9 cellular contexts compared by ENCODE assay signal in genomic region chr9:112166176-112167140, GRCh38. TPM values are rescaled to one million over a fixed set of nuclear protein-coding genes. Genes with fewer than 3 reads are reported as not detected.
DNase-seq lines count a peak whose midpoint lies in the region; ATAC-seq and TF ChIP-seq lines count a peak whose summit lies in the region.
"Had no signal": no experiment of that assay in that cellular context is flagged by ENCODE, and none has a peak within 500 bp of the region (broad histone marks: within the 10 kb centered on the region; RNA-seq: fewer than 3 reads in every experiment).

No MANE protein-coding gene starts in this region.

- no peaks in the 10 kb centered on the region for H3K27me3 ChIP-seq in SK-N-SH (ENCODE audit: insufficient read depth)
- H3K27me3 ChIP-seq in mammary epithelial cell (ENCODE audit: insufficient read depth, low read length): no peaks in the 10 kb centered on the region
- no peaks in the 10 kb centered on the region for H3K27me3 ChIP-seq in kidney epithelial cell (ENCODE audit: control insufficient read depth, insufficient read depth, low read length)
- no peaks in the 10 kb centered on the region for H3K27me3 ChIP-seq in aorta (ENCODE audit: control insufficient read depth in 1 of 2, insufficient read depth in 2 of 2, low read length in 1 of 2)

- no peak overlapping the region for H3K27ac ChIP-seq in SK-N-SH (ENCODE audit: low read depth in 2 of 2, low read length in 1 of 2)
- peak overlapping the region; percentile 88 for H3K27ac ChIP-seq in mammary epithelial cell (ENCODE audit: insufficient read depth, low read depth, low read length)
- no peak overlapping the region for H3K27ac ChIP-seq in aorta (ENCODE audit: low read depth in 1 of 2, low read length in 2 of 2)

- no peak overlapping the region for H3K27ac Mint-ChIP-seq in activated CD4-positive, alpha-beta T cell treated with anti-CD3 and anti-CD28 coated beads, Interleukin-2, amount 10 ng/mL, durations not matched to agents 24 days and 14 days
- H3K27ac Mint-ChIP-seq: B cell had no signal

- ATAC-seq in SK-N-SH treated with all-trans-retinoic acid at 6 μM for 48 hours: peak; percentile 43; the same call in 1 of the 3 replicates
- ATAC-seq in aorta (ENCODE audit: low FRiP score): peak; percentile 63
- ATAC-seq in HG02759 (IDR thresholded peaks at IDR 0.05; ENCODE audit: unreplicated experiment): no peak

- no peak for TF ChIP-seq EP300 in SK-N-SH (IDR thresholded peaks at IDR 0.05; ENCODE audit: borderline replicate concordance in 1 of 2, low read depth in 1 of 2, low read length in 1 of 2)

- no peaks in the 10 kb centered on the region for H4K20me1 ChIP-seq in SK-N-SH (ENCODE audit: insufficient read depth)
- no peaks in the 10 kb centered on the region for H4K20me1 ChIP-seq in mammary epithelial cell (ENCODE audit: insufficient read depth, low read length)

- intact Hi-C loops in mammary epithelial cell (cut with micrococcal nuclease) (loop anchor here (1.0 to 5.0 kb wide), 4 partner anchors 53 to 195 kb away; partner anchors contain the start of gene PTBP3), aorta (cut with DNase I) (loop anchor here (5.0 kb wide), 2 partner anchors 166 to 196 kb away; partner anchors contain the start of gene PTBP3 (in 1 of the 2))
- intact Hi-C loops in activated CD4-positive, alpha-beta T cell treated with anti-CD3 and anti-CD28 coated beads, Interleukin-2, amount 10 ng/mL, durations not matched to agents 24 days and 14 days (cut with micrococcal nuclease): no loop called here

- H3K4me3 ChIP-seq in SK-N-SH (ENCODE audit: low read depth in 2 of 2, low read length in 1 of 2) (no peak overlapping the region), mammary epithelial cell (replicated peaks in 1 of 3; ENCODE audit: insufficient read depth in 1 of 3, low read depth in 2 of 3, low read length in 3 of 3) (no peak overlapping the region), kidney epithelial cell (ENCODE audit: low read depth, low read length) (no peak overlapping the region), aorta (ENCODE audit: low read length in 2 of 2) (no peak overlapping the region)

- H3F3A ChIP-seq in SK-N-SH (replicated peaks; ENCODE audit: insufficient read depth): peaks cover 3% of the 10 kb centered on the region

- H3K9me2 ChIP-seq in SK-N-SH: no peaks in the 10 kb centered on the region

- POLR2A ChIA-PET in SK-N-SH (lab: Yijun Ruan, JAX): no interaction called here

- no peak overlapping the region for H3K4me3 Mint-ChIP-seq in activated CD4-positive, alpha-beta T cell treated with anti-CD3 and anti-CD28 coated beads, Interleukin-2, amount 10 ng/mL, durations not matched to agents 24 days and 14 days
- H3K4me3 Mint-ChIP-seq: B cell had no signal

- TF ChIP-seq CTCF in SK-N-SH (IDR thresholded peaks at IDR 0.05): no peak
- peak; percentile 47 to 49 for TF ChIP-seq CTCF in mammary epithelial cell (conservative IDR thresholded peaks at IDR 0.05 in 1 of 2, IDR thresholded peaks at IDR 0.05 in 1 of 2; ENCODE audit: extremely low read depth in 1 of 2, insufficient read depth in 1 of 2, low read depth in 1 of 2, low read length in 2 of 2)
- TF ChIP-seq CTCF in kidney epithelial cell (IDR thresholded peaks at IDR 0.05; ENCODE audit: insufficient read depth, low read length, poor library complexity, severe bottlenecking): peak; percentile 36

- no TSS peak for BruUV-seq in mammary epithelial cell (replicated peaks; lab: Mats Ljungman, UMichigan)

- in situ Hi-C loops in mammary epithelial cell (cut with MboI; ENCODE audit: low sequenced_read_pairs in 2 of 2): no loop called here

- H3K9me3 ChIP-seq in SK-N-SH (no peaks in the 10 kb centered on the region), mammary epithelial cell (replicated peaks; ENCODE audit: insufficient read depth, low read length) (no peaks in the 10 kb centered on the region), aorta (ENCODE audit: control insufficient read depth, low read length) (no peaks in the 10 kb centered on the region)

- no peaks in the 10 kb centered on the region for H3K79me2 ChIP-seq in SK-N-SH (ENCODE audit: insufficient read depth)
- no peaks in the 10 kb centered on the region for H3K79me2 ChIP-seq in mammary epithelial cell (ENCODE audit: insufficient read depth, low read length)

- H3K9ac ChIP-seq in SK-N-SH (no peak overlapping the region), mammary epithelial cell (ENCODE audit: insufficient read depth, low read length) (peak overlapping the region; percentile 66)

- no peaks in the 10 kb centered on the region for H3K27me3 Mint-ChIP-seq in activated CD4-positive, alpha-beta T cell treated with anti-CD3 and anti-CD28 coated beads, Interleukin-2, amount 10 ng/mL, durations not matched to agents 24 days and 14 days
- H3K27me3 Mint-ChIP-seq: B cell had no signal

- H3K4me1 ChIP-seq in SK-N-SH (ENCODE audit: control insufficient read depth in 1 of 2, insufficient read depth in 2 of 2, low read depth in 1 of 2, low read length in 1 of 2) (no peaks in the 10 kb centered on the region; a peak in 1 of 4 replicates), mammary epithelial cell (ENCODE audit: insufficient read depth, low read length) (peaks cover 38% of the 10 kb centered on the region), aorta (ENCODE audit: control insufficient read depth in 1 of 2, insufficient read depth in 2 of 2, low read length in 2 of 2) (no peaks in the 10 kb centered on the region)

- H2AFZ ChIP-seq in SK-N-SH (ENCODE audit: low read depth) (no peak overlapping the region), mammary epithelial cell (ENCODE audit: low read depth, low read length) (peak overlapping the region; percentile 54)

- H3K4me2 ChIP-seq in SK-N-SH (no peak overlapping the region), mammary epithelial cell (ENCODE audit: insufficient read depth, low read depth, low read length) (peak overlapping the region; percentile 58)

- DNase-seq in SK-N-SH: no peak
- peak; percentile 98 for DNase-seq in mammary epithelial cell
- peak; percentile 74 for DNase-seq in kidney epithelial cell (ENCODE audit: low read depth)
- no peak for DNase-seq in aorta
- no peak for DNase-seq in activated gamma-delta T cell treated with Interleukin-2 at 50 U/mL for 16 hours
- DNase-seq in activated CD4-positive, alpha-beta T cell treated with anti-CD3 and anti-CD28 coated beads, Interleukin-2, amount 10 ng/mL, durations not matched to agents 24 days and 14 days: no peak

- no peak for TF ChIP-seq RAD21 in SK-N-SH (IDR thresholded peaks at IDR 0.05; ENCODE audit: low read length)

- H3K36me3 Mint-ChIP-seq in activated CD4-positive, alpha-beta T cell treated with anti-CD3 and anti-CD28 coated beads, Interleukin-2, amount 10 ng/mL, durations not matched to agents 24 days and 14 days (ENCODE audit: low read depth): peaks cover 9% of the 10 kb centered on the region

- H3K36me3 ChIP-seq in SK-N-SH (replicated peaks in 1 of 2; ENCODE audit: control insufficient read depth in 1 of 2, insufficient read depth in 2 of 2, low read length in 1 of 2) (no peaks in the 10 kb centered on the region), mammary epithelial cell (ENCODE audit: insufficient read depth, low read length) (no peaks in the 10 kb centered on the region), kidney epithelial cell (ENCODE audit: control insufficient read depth, insufficient read depth, low read length) (no peaks in the 10 kb centered on the region), aorta (ENCODE audit: control insufficient read depth in 1 of 2, insufficient read depth in 2 of 2, low read length in 1 of 2) (no peaks in the 10 kb centered on the region)

- 85% methylated on average over 12 of the region's 12 CpGs for WGBS in SK-N-SH (ENCODE audit: low lambda C conversion rate)
- 32% methylated on average over 10 of the region's 12 CpGs for WGBS in mammary epithelial cell (ENCODE audit: low coverage, missing lambda C conversion rate)
- 62% methylated on average over 12 of the region's 12 CpGs for WGBS in aorta, 2 donors

- dilution Hi-C loops in mammary epithelial cell (cut with HindIII; ENCODE audit: low sequenced_read_pairs): no loop called here

- peaks cover 36% of the 10 kb centered on the region for H3K4me1 Mint-ChIP-seq in activated CD4-positive, alpha-beta T cell treated with anti-CD3 and anti-CD28 coated beads, Interleukin-2, amount 10 ng/mL, durations not matched to agents 24 days and 14 days

- H3K9me3 Mint-ChIP-seq in activated CD4-positive, alpha-beta T cell treated with anti-CD3 and anti-CD28 coated beads, Interleukin-2, amount 10 ng/mL, durations not matched to agents 24 days and 14 days: no peaks in the 10 kb centered on the region

- CTCF ChIA-PET in SK-N-SH (lab: Yijun Ruan, JAX): no interaction called here
- CTCF ChIA-PET in mammary epithelial cell (lab: Charles Lee; ENCODE audit: low non-redundant PET): no interaction called here

TF ChIP-seq in SK-N-SH treated with all-trans-retinoic acid at 6 μM for 48 hours, 23 proteins besides CTCF, POLR2A, EP300 and RAD21 (continues in another document):
- TF ChIP-seq RARB (CRISPR knock-in tag; IDR thresholded peaks at IDR 0.05) (no peak), SNAI2 (CRISPR knock-in tag; IDR thresholded peaks at IDR 0.05) (no peak), ESRRG (CRISPR knock-in tag; IDR thresholded peaks at IDR 0.05) (no peak)

TF ChIP-seq in SK-N-SH, 30 proteins besides CTCF, POLR2A, EP300 and RAD21:
- no peak for TF ChIP-seq FOSL2 (IDR thresholded peaks at IDR 0.05; ENCODE audit: borderline replicate concordance, low read depth)
- TF ChIP-seq MAX (IDR thresholded peaks at IDR 0.05; ENCODE audit: low read depth): no peak
- no peak for TF ChIP-seq TEAD4 (IDR thresholded peaks at IDR 0.05; ENCODE audit: borderline replicate concordance, insufficient read depth)

RNA-seq across cellular contexts. Expression of gene SUSD1, which starts 8.6 kb away (rescaled TPM):
- polyA plus RNA-seq in SK-N-SH (2012; rRNA removed): 8.2 and 8.8 TPM in 2 replicates
- 8.7 and 9.3 TPM in 2 replicates for polyA plus RNA-seq in SK-N-SH (2012; cell fraction: cytosol; rRNA removed)
- polyA plus RNA-seq in SK-N-SH (2012; cell fraction: nucleus; rRNA removed): 3.0 and 6.4 TPM in 2 replicates
- total RNA-seq in mammary epithelial cell: 10 to 100 TPM in 1 of 2 donors, 1 to 10 TPM in 1; 1.6 to 10.2 TPM
- 2.9 TPM for polyA plus RNA-seq in mammary epithelial cell
- 13.0 TPM for polyA minus RNA-seq in mammary epithelial cell
- total RNA-seq in kidney epithelial cell: 33.8 and 47.6 TPM in 2 replicates
- total RNA-seq in aorta: 10 to 100 TPM; 13.9 to 14.3 TPM
- polyA plus RNA-seq in aorta: 1 to 10 TPM; 3.4 to 4.1 TPM
- 3.4 and 4.8 TPM in 2 replicates for total RNA-seq in activated CD4-positive, alpha-beta T cell treated with anti-CD3 and anti-CD28 coated beads, Interleukin-2, amount 10 ng/mL, durations not matched to agents 24 days and 14 days

Comparison
In these comparisons a context has a peak if more than half of its experiments do, and no peak if none do; other contexts are left out.
1. DNase-seq: peak in mammary epithelial cell (single experiment) and kidney epithelial cell (single experiment); none in SK-N-SH (single experiment), aorta (0 of 2), activated gamma-delta T cell treated with Interleukin-2 at 50 U/mL for 16 hours (single experiment) and activated CD4-positive, alpha-beta T cell treated with anti-CD3 and anti-CD28 coated beads, Interleukin-2, amount 10 ng/mL, durations not matched to agents 24 days and 14 days (single experiment).